1 cellular context compared by ENCODE assay signal in genomic region chr20:63147532-63147931, GRCh38.
TF ChIP-seq lines count a peak whose summit lies in the region.

No MANE protein-coding gene starts in this region.

TF ChIP-seq in K562, 482 proteins besides CTCF, POLR2A, EP300 and RAD21 (continued from another document):
- TF ChIP-seq MGA (IDR thresholded peaks at IDR 0.05): no peak
- no peak for TF ChIP-seq ZBTB43 (CRISPR knock-in tag; IDR thresholded peaks at IDR 0.05)
- TF ChIP-seq TFE3 (CRISPR knock-in tag; IDR thresholded peaks at IDR 0.05): no peak
- TF ChIP-seq ZNF449 (CRISPR knock-in tag; IDR thresholded peaks at IDR 0.05): no peak
- TF ChIP-seq MEF2D (tag; conservative IDR thresholded peaks at IDR 0.05; ENCODE audit: low read depth): no peak
- no peak for TF ChIP-seq EWSR1 (IDR thresholded peaks at IDR 0.05; ENCODE audit: borderline replicate concordance, low read depth, partially characterized antibody)
- no peak for TF ChIP-seq NR2C2 (CRISPR knock-in tag; IDR thresholded peaks at IDR 0.05)
- TF ChIP-seq NR2C2 (tag; IDR thresholded peaks at IDR 0.05): no peak
- peak; percentile 48; the same call in 1 of the 2 replicates for TF ChIP-seq C11orf30 (IDR thresholded peaks at IDR 0.05; ENCODE audit: low read depth)
- no peak for TF ChIP-seq SIX5 (IDR thresholded peaks at IDR 0.05; ENCODE audit: borderline replicate concordance in 1 of 2, insufficient read depth in 1 of 2, low read depth in 1 of 2, low read length in 2 of 2)
- no peak for TF ChIP-seq SMARCC2 (IDR thresholded peaks at IDR 0.05; ENCODE audit: low read depth)
- no peak for TF ChIP-seq CHD7 (IDR thresholded peaks at IDR 0.05; ENCODE audit: low read depth, low read length)
- no peak for TF ChIP-seq SP1 (CRISPR knock-in tag; IDR thresholded peaks at IDR 0.05)
- no peak for TF ChIP-seq KLF16 (IDR thresholded peaks at IDR 0.05)
- TF ChIP-seq ZNF324 (CRISPR knock-in tag; IDR thresholded peaks at IDR 0.05): no peak
- no peak for TF ChIP-seq ZBTB12 (CRISPR knock-in tag; IDR thresholded peaks at IDR 0.05)
- TF ChIP-seq ZNF316 (IDR thresholded peaks at IDR 0.05): 0 out of 2 replicates have a peak, but pooled peaks have one; percentile 32
- TF ChIP-seq ZNF143 (CRISPR knock-in tag; IDR thresholded peaks at IDR 0.05): no peak
- no peak for TF ChIP-seq KAT7 (CRISPR knock-in tag; IDR thresholded peaks at IDR 0.05; ENCODE audit: borderline replicate concordance)
- TF ChIP-seq CBX3 (IDR thresholded peaks at IDR 0.05; ENCODE audit: borderline replicate concordance in 1 of 2, low read length in 2 of 2): peak in 1 of 2 experiments; percentile 99; a peak in 2 of 3 replicates
- no peak for TF ChIP-seq HDAC3 (IDR thresholded peaks at IDR 0.05; ENCODE audit: borderline replicate concordance, partially characterized antibody)
- no peak for TF ChIP-seq NFATC3 (IDR thresholded peaks at IDR 0.05)
- TF ChIP-seq DMBX1 (CRISPR knock-in tag; IDR thresholded peaks at IDR 0.05; ENCODE audit: borderline replicate concordance): no peak
- TF ChIP-seq ELF1 (tag; IDR thresholded peaks at IDR 0.05): no peak
- no peak for TF ChIP-seq LEF1 (IDR thresholded peaks at IDR 0.05)
TF ChIP-seq in K562: peak in this region for 17.
